In the genomic region with DNA sequence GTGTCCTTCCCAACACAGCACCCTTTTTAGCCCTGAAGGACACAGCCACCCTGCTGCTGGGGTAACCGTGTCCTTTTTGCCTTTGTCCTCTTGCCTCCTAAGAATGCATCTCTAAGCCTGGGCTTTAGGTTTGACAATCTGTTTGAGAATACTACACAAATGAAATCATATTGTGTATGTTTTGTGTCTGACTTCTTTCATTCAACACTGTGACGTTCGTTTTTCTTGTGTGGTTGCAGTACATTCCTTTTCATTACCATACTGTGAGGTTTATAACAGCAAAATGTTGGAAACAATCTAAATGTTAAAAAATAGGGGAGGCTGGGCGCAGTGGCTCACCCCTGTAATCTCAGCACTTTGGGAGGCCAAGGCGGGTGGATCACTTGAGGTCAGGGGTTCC, we compare ENCODE assay signal across 31 cellular contexts.
"Had no signal": no experiment of that assay in that cellular context is flagged by ENCODE, and none has a peak within 500 bp of the region (broad histone marks: within the 10 kb centered on the region; RNA-seq: fewer than 3 reads in every experiment).

No MANE protein-coding gene starts in this region.

- H3K27me3 Mint-ChIP-seq: natural killer cell treated with Interleukin-12 subunit alpha and Interleukin-12 subunit beta and Interleukin-15 and Interleukin-18, amount 100 ng/mL, for 72 hours had no signal

- H3K9ac ChIP-seq: parathyroid adenoma had no signal

- H3K4me2 ChIP-seq: smooth muscle cell had no signal

- H3K9me3 ChIP-seq: heart right ventricle, lower lobe of right lung, mucosa of descending colon, right atrium auricular region, testis, tibial artery had no signal

- H3K27me3 ChIP-seq: dorsolateral prefrontal cortex, right atrium auricular region, testis had no signal

- H3K4me1 Mint-ChIP-seq: mesothelial cell of epicardium, neural crest cell had no signal

- H3K27ac ChIP-seq: dorsolateral prefrontal cortex, epithelial cell of prostate, heart right ventricle, lower lobe of right lung, parathyroid adenoma, right atrium auricular region, testis, tibial artery had no signal

- H3K4me1 ChIP-seq: parathyroid adenoma, right atrium auricular region had no signal

- DNase-seq: dorsolateral prefrontal cortex; effector CD4-positive, alpha-beta T cell; foreskin melanocyte; glutamatergic neuron; heart right ventricle; hippocampal formation; islet precursor cell; left ventricle myocardium superior; lower lobe of right lung; mucosa of descending colon; naive B cell; stimulated activated CD4-positive, alpha-beta T cell treated with anti-CD3 and anti-CD28 coated beads, Interleukin-12 subunit alpha, Interleukin-12 subunit beta, amount 100 ng/mL, for 4 hours; stimulated activated CD4-positive, alpha-beta T cell treated with anti-CD3 and anti-CD28 coated beads, Interleukin-2, amount 100 ng/mL, for 24 hours; stimulated activated CD4-positive, alpha-beta T cell treated with anti-CD3 and anti-CD28 coated beads, Interleukin-4, amount 100 ng/mL, for 24 hours; stimulated activated naive CD4-positive, alpha-beta T cell treated with Interleukin-2 at 50 U/mL for 16 hours; substantia nigra; testis; tibial artery had no signal

- H3K79me2 ChIP-seq: parathyroid adenoma had no signal

- H3K36me3 Mint-ChIP-seq: mesothelial cell of epicardium; naive B cell; natural killer cell treated with Interleukin-12 subunit alpha and Interleukin-12 subunit beta and Interleukin-15 and Interleukin-18, amount 100 ng/mL, for 72 hours; stimulated activated effector memory CD8-positive, alpha-beta T cell treated with anti-CD3 and anti-CD28 coated beads, Interleukin-12 subunit alpha, Interleukin-12 subunit beta, amount 100 ng/mL, for 72 hours; type B pancreatic cell had no signal

- H2AFZ ChIP-seq: parathyroid adenoma had no signal

- H3K9me3 Mint-ChIP-seq: mesothelial cell of epicardium; naive B cell; natural killer cell treated with Interleukin-12 subunit alpha and Interleukin-12 subunit beta and Interleukin-15 and Interleukin-18, amount 100 ng/mL, for 72 hours; neural crest cell; stimulated activated effector memory CD8-positive, alpha-beta T cell treated with anti-CD3 and anti-CD28 coated beads, Interleukin-12 subunit alpha, Interleukin-12 subunit beta, amount 100 ng/mL, for 72 hours; type B pancreatic cell had no signal

- H3K4me3 Mint-ChIP-seq: mesothelial cell of epicardium; natural killer cell treated with Interleukin-12 subunit alpha and Interleukin-12 subunit beta and Interleukin-15 and Interleukin-18, amount 100 ng/mL, for 72 hours; neural crest cell; stimulated activated effector memory CD8-positive, alpha-beta T cell treated with anti-CD3 and anti-CD28 coated beads, Interleukin-12 subunit alpha, Interleukin-12 subunit beta, amount 100 ng/mL, for 72 hours; type B pancreatic cell had no signal

- ATAC-seq: esophagus mucosa; heart right ventricle; left ventricle myocardium superior; lower lobe of right lung; mucosa of descending colon; natural killer cell treated with Interleukin-12 subunit alpha and Interleukin-12 subunit beta and Interleukin-15 and Interleukin-18, amount 100 ng/mL, for 72 hours; sciatic nerve; stimulated activated effector memory CD8-positive, alpha-beta T cell treated with anti-CD3 and anti-CD28 coated beads, Interleukin-12 subunit alpha, Interleukin-12 subunit beta, amount 100 ng/mL, for 72 hours had no signal

- FAIRE-seq: colon had no signal

- H3K27ac Mint-ChIP-seq: mesothelial cell of epicardium; natural killer cell treated with Interleukin-12 subunit alpha and Interleukin-12 subunit beta and Interleukin-15 and Interleukin-18, amount 100 ng/mL, for 72 hours; progenitor cell of endocrine pancreas; stimulated activated effector memory CD8-positive, alpha-beta T cell treated with anti-CD3 and anti-CD28 coated beads, Interleukin-12 subunit alpha, Interleukin-12 subunit beta, amount 100 ng/mL, for 72 hours; type B pancreatic cell had no signal

- H3K4me3 ChIP-seq: dorsolateral prefrontal cortex, heart right ventricle, lower lobe of right lung, mucosa of descending colon, right atrium auricular region, smooth muscle cell, testis, tibial artery had no signal

- H3K36me3 ChIP-seq: heart right ventricle, lower lobe of right lung, right atrium auricular region, tibial artery had no signal
